Comparison of ENCODE assay signal across 1 cellular context in genomic region chr1:96492236-96492635, GRCh38.
TF ChIP-seq lines count a peak whose summit lies in the region.

No MANE protein-coding gene starts in this region.

TF ChIP-seq in WTC11, 78 proteins besides CTCF, POLR2A, EP300 and RAD21 (continued from another document):
- TF ChIP-seq ERG (CRISPR knock-in tag; IDR thresholded peaks at IDR 0.05) (no peak), ELF4 (CRISPR knock-in tag; IDR thresholded peaks at IDR 0.05; ENCODE audit: low read depth) (no peak), RELA (CRISPR knock-in tag; IDR thresholded peaks at IDR 0.05; ENCODE audit: borderline replicate concordance) (no peak), ZNF219 (CRISPR knock-in tag; IDR thresholded peaks at IDR 0.05; ENCODE audit: borderline replicate concordance) (no peak), ZNF532 (CRISPR knock-in tag; IDR thresholded peaks at IDR 0.05; ENCODE audit: borderline replicate concordance) (no peak), TEAD4 (CRISPR knock-in tag; IDR thresholded peaks at IDR 0.05) (no peak), ATF6 (CRISPR knock-in tag; IDR thresholded peaks at IDR 0.05) (no peak), JUN (CRISPR knock-in tag; IDR thresholded peaks at IDR 0.05) (no peak), ZBTB21 (CRISPR knock-in tag; IDR thresholded peaks at IDR 0.05; ENCODE audit: borderline replicate concordance) (no peak), PREB (CRISPR knock-in tag; IDR thresholded peaks at IDR 0.05; ENCODE audit: borderline replicate concordance) (no peak), TP53 (CRISPR knock-in tag; IDR thresholded peaks at IDR 0.05) (no peak)
